Comparison of ENCODE assay signal across 26 cellular contexts in genomic region chrX:96929036-96929435, GRCh38. TPM values are rescaled to one million over a fixed set of nuclear protein-coding genes. Genes with fewer than 3 reads are reported as not detected.
"Had no signal": no experiment of that assay in that cellular context is flagged by ENCODE, and none has a peak within 500 bp of the region (broad histone marks: within the 10 kb centered on the region; RNA-seq: fewer than 3 reads in every experiment).

No MANE protein-coding gene starts in this region.

- DNase-seq: activated CD4-positive, alpha-beta memory T cell treated with anti-CD3 and anti-CD28 coated beads, Interleukin-2, amount 10 ng/mL, durations not matched to agents 7 days and 5 days; activated CD4-positive, alpha-beta T cell treated with anti-CD3 and anti-CD28 coated beads, Interleukin-2, amount 10 ng/mL, durations not matched to agents 24 days and 14 days; activated effector memory CD4-positive, alpha-beta T cell treated with Interleukin-2 at 50 U/mL for 16 hours; activated naive CD4-positive, alpha-beta T cell treated with anti-CD3 and anti-CD28 coated beads for 36 hours; activated naive CD8-positive, alpha-beta T cell treated with anti-CD3 and anti-CD28 coated beads, Interleukin-2, amount 10 ng/mL, durations not matched to agents 7 days and 5 days; activated T-cell treated with anti-CD3 and anti-CD28 coated beads, Interleukin-2, amount 50 U/mL, for 72 hours; amniotic stem cell; cerebellar nuclear complex; endodermal cell; foreskin fibroblast; immature natural killer cell; kidney glomerular epithelial cell; left lung; naive thymus-derived CD4-positive, alpha-beta T cell; occipital lobe; right lobe of liver; small intestine; stimulated activated CD4-positive, alpha-beta T cell treated with anti-CD3 and anti-CD28 coated beads, Interleukin-2, amount 100 ng/mL, for 24 hours; stimulated activated naive CD8-positive, alpha-beta T cell treated with anti-CD3 and anti-CD28 coated beads, Interleukin-15, amount 100 ng/mL, for 72 hours; tibial artery had no signal

- ATAC-seq: activated CD4-positive, CD25-positive, alpha-beta regulatory T cell treated with anti-CD3 and anti-CD28 coated beads, Interleukin-2, amount 50 U/mL, for 24 hours; activated T-cell treated with anti-CD3 and anti-CD28 coated beads, Interleukin-2, amount 50 U/mL, for 72 hours; left lung; naive thymus-derived CD4-positive, alpha-beta T cell; right lobe of liver; stimulated activated effector memory CD8-positive, alpha-beta T cell treated with anti-CD3 and anti-CD28 coated beads, Interleukin-12 subunit alpha, Interleukin-12 subunit beta, amount 100 ng/mL, for 72 hours; stimulated activated naive CD8-positive, alpha-beta T cell treated with anti-CD3 and anti-CD28 coated beads, Interleukin-15, amount 100 ng/mL, for 72 hours had no signal

- H3K27ac ChIP-seq: coronary artery, left lung, right lobe of liver, tibial artery, VCaP had no signal

- H3K9me3 ChIP-seq: left lung, right lobe of liver, tibial artery had no signal

- H3K4me1 ChIP-seq: left lung, right lobe of liver, tibial artery had no signal

- H3K4me3 ChIP-seq: coronary artery, left lung, lung, right lobe of liver, tibial artery had no signal

- H3K36me3 ChIP-seq: left lung, right lobe of liver, tibial artery had no signal

- H3K27me3 ChIP-seq: left lung, right lobe of liver, tibial artery had no signal

RNA-seq across cellular contexts. Expression of gene RPA4, which starts 45.3 kb away (rescaled TPM):
- total RNA-seq: epithelial cell of proximal tubule had no signal
